Comparison of ENCODE assay signal across 23 cellular contexts in genomic region chr4:67861513-67861912, GRCh38.
A peak's percentile ranks its signal among the peaks of the same experiment; 100 is the strongest.
DNase-seq lines count a peak whose midpoint lies in the region; ATAC-seq lines count a peak whose summit lies in the region.
"Had no signal": no experiment of that assay in that cellular context is flagged by ENCODE, and none has a peak within 500 bp of the region (broad histone marks: within the 10 kb centered on the region; RNA-seq: fewer than 3 reads in every experiment).

No MANE protein-coding gene starts in this region.

- H3K27me3 ChIP-seq in BLaER1, result no peaks in the 10 kb centered on the region
- H3K27me3 ChIP-seq: right lobe of liver, stomach, upper lobe of right lung had no signal

- DNase-seq in NCI-H69 (lab: John Stamatoyannopoulos, UW) (peak; percentile 86), epithelial cell of prostate (ENCODE audit: low read depth, low spot score) (peak; percentile 74), germinal center (ENCODE audit: low spot score) (no peak)
- DNase-seq in activated naive CD4-positive, alpha-beta T cell treated with anti-CD3 and anti-CD28 coated beads, Interleukin-2, amount 10 ng/mL, durations not matched to agents 7 days and 5 days, result no peak
- no peak for DNase-seq in activated CD4-positive, CD25-positive, alpha-beta regulatory T cell treated with anti-CD3 and anti-CD28 coated beads, Interleukin-2, amount 50 U/mL, for 72 hours
- DNase-seq: activated CD8-positive, alpha-beta T cell treated with anti-CD3 and anti-CD28 coated beads, Interleukin-2, amount 10 ng/mL, durations not matched to agents 7 days and 5 days; activated naive CD8-positive, alpha-beta T cell treated with anti-CD3 and anti-CD28 coated beads, Interleukin-2, amount 50 U/mL, for 24 hours; caudate nucleus; CD8-positive, alpha-beta memory T cell; islet precursor cell; NK-92 treated with Interleukin-12 subunit alpha and Interleukin-12 subunit beta, amount 100 ng/mL, for 24 hours; right lobe of liver; stimulated activated CD4-positive, alpha-beta T cell treated with anti-CD3 and anti-CD28 coated beads, Interleukin-1b, Interleukin-23, amount 100 ng/mL, for 48 hours; stomach; T-helper 1 cell; upper lobe of right lung had no signal

- no peaks in the 10 kb centered on the region for H3K36me3 Mint-ChIP-seq in activated naive CD4-positive, alpha-beta T cell treated with anti-CD3 and anti-CD28 coated beads, Interleukin-2, amount 10 ng/mL, durations not matched to agents 7 days and 5 days
- H3K36me3 Mint-ChIP-seq: CD8-positive, alpha-beta memory T cell had no signal

- peak; percentile 43 for ATAC-seq in GM21786 (IDR thresholded peaks at IDR 0.05; ENCODE audit: unreplicated experiment)
- no peak for ATAC-seq in HG03175 (IDR thresholded peaks at IDR 0.05; ENCODE audit: unreplicated experiment)
- ATAC-seq: activated CD8-positive, alpha-beta T cell treated with anti-CD3 and anti-CD28 coated beads, Interleukin-2, amount 10 ng/mL, durations not matched to agents 7 days and 5 days; activated naive CD8-positive, alpha-beta T cell treated with anti-CD3 and anti-CD28 coated beads, Interleukin-2, amount 50 U/mL, for 24 hours; activated T-helper 17 cell treated with anti-CD3 and anti-CD28 coated beads, Interleukin-2, amount 50 U/mL, for 72 hours; right lobe of liver; Right ventricle myocardium inferior; upper lobe of right lung had no signal

- peaks cover 6% of the 10 kb centered on the region for H3K4me1 ChIP-seq in BLaER1
- H3K4me1 ChIP-seq: right lobe of liver, stomach, upper lobe of right lung had no signal

- no peaks in the 10 kb centered on the region for H4K20me1 ChIP-seq in BLaER1

- H3K9ac ChIP-seq in BLaER1, result no peak overlapping the region

- CTCF ChIA-PET in activated naive CD4-positive, alpha-beta T cell treated with anti-CD3 and anti-CD28 coated beads, Interleukin-2, amount 10 ng/mL, durations not matched to agents 7 days and 5 days (lab: Charles Lee), result no interaction called here

- H3K9me3 Mint-ChIP-seq in activated naive CD4-positive, alpha-beta T cell treated with anti-CD3 and anti-CD28 coated beads, Interleukin-2, amount 10 ng/mL, durations not matched to agents 7 days and 5 days, result no peaks in the 10 kb centered on the region

- no peak overlapping the region for H3K4me3 Mint-ChIP-seq in activated naive CD4-positive, alpha-beta T cell treated with anti-CD3 and anti-CD28 coated beads, Interleukin-2, amount 10 ng/mL, durations not matched to agents 7 days and 5 days
- H3K4me3 Mint-ChIP-seq: activated CD8-positive, alpha-beta T cell treated with anti-CD3 and anti-CD28 coated beads, Interleukin-2, amount 10 ng/mL, durations not matched to agents 7 days and 5 days; activated naive CD8-positive, alpha-beta T cell treated with anti-CD3 and anti-CD28 coated beads, Interleukin-2, amount 50 U/mL, for 24 hours; activated T-helper 17 cell treated with anti-CD3 and anti-CD28 coated beads, Interleukin-2, amount 50 U/mL, for 72 hours; CD8-positive, alpha-beta memory T cell had no signal

- no peaks in the 10 kb centered on the region for H3K27me3 Mint-ChIP-seq in activated naive CD4-positive, alpha-beta T cell treated with anti-CD3 and anti-CD28 coated beads, Interleukin-2, amount 10 ng/mL, durations not matched to agents 7 days and 5 days

- H3K4me2 ChIP-seq in BLaER1, result 0 out of 2 replicates have a peak overlapping the region, but pooled peaks have one; percentile 16

- no peak overlapping the region for H3K27ac Mint-ChIP-seq in activated naive CD4-positive, alpha-beta T cell treated with anti-CD3 and anti-CD28 coated beads, Interleukin-2, amount 10 ng/mL, durations not matched to agents 7 days and 5 days
- H3K27ac Mint-ChIP-seq: activated CD8-positive, alpha-beta T cell treated with anti-CD3 and anti-CD28 coated beads, Interleukin-2, amount 10 ng/mL, durations not matched to agents 7 days and 5 days; activated naive CD8-positive, alpha-beta T cell treated with anti-CD3 and anti-CD28 coated beads, Interleukin-2, amount 50 U/mL, for 24 hours; activated T-helper 17 cell treated with anti-CD3 and anti-CD28 coated beads, Interleukin-2, amount 50 U/mL, for 72 hours; CD8-positive, alpha-beta memory T cell had no signal

- no peaks in the 10 kb centered on the region for H3K36me3 ChIP-seq in BLaER1
- H3K36me3 ChIP-seq: HAP-1, right lobe of liver, stomach, upper lobe of right lung had no signal

- H3K4me3 ChIP-seq in BLaER1, result no peak overlapping the region
- H3K4me3 ChIP-seq: HAP-1, lung, right lobe of liver, stomach, upper lobe of right lung had no signal

- H3K4me1 Mint-ChIP-seq in activated naive CD4-positive, alpha-beta T cell treated with anti-CD3 and anti-CD28 coated beads, Interleukin-2, amount 10 ng/mL, durations not matched to agents 7 days and 5 days, result no peaks in the 10 kb centered on the region
- H3K4me1 Mint-ChIP-seq: activated naive CD8-positive, alpha-beta T cell treated with anti-CD3 and anti-CD28 coated beads, Interleukin-2, amount 50 U/mL, for 24 hours; activated T-helper 17 cell treated with anti-CD3 and anti-CD28 coated beads, Interleukin-2, amount 50 U/mL, for 72 hours; CD8-positive, alpha-beta memory T cell had no signal

- H3K27ac ChIP-seq in BLaER1, result no peak overlapping the region
- H3K27ac ChIP-seq in epithelial cell of prostate, result peak overlapping the region; percentile 53
- H3K27ac ChIP-seq: right lobe of liver, stomach, upper lobe of right lung had no signal

- no peaks in the 10 kb centered on the region for H3K9me3 ChIP-seq in BLaER1
- H3K9me3 ChIP-seq: HAP-1, right lobe of liver, stomach, upper lobe of right lung had no signal

Comparison
In these comparisons a context has a peak if more than half of its experiments do, and no peak if none do; other contexts are left out.
1. DNase-seq: peak in NCI-H69 (single experiment) and epithelial cell of prostate (single experiment); none in activated naive CD4-positive, alpha-beta T cell treated with anti-CD3 and anti-CD28 coated beads, Interleukin-2, amount 10 ng/mL, durations not matched to agents 7 days and 5 days (single experiment), activated CD4-positive, CD25-positive, alpha-beta regulatory T cell treated with anti-CD3 and anti-CD28 coated beads, Interleukin-2, amount 50 U/mL, for 72 hours (single experiment) and germinal center (single experiment).